ENCODE assay signal across 7 cellular contexts in genomic region chr16:87203060-87203656, GRCh38.
DNase-seq lines count a peak whose midpoint lies in the region; ATAC-seq and TF ChIP-seq lines count a peak whose summit lies in the region.

No MANE protein-coding gene starts in this region.

- TF ChIP-seq CTCF in GM06990 (IDR thresholded peaks at IDR 0.05; ENCODE audit: insufficient read depth, low read length, poor library complexity, severe bottlenecking) = peak; percentile 87

- DNase-seq in GM06990 (ENCODE audit: extremely low read depth, insufficient read length) (peak; percentile 57), M059J (ENCODE audit: low read depth) (peak; percentile 88), UCSD-AML1 (lab: John Stamatoyannopoulos, UW; ENCODE audit: unreplicated experiment) (peak; percentile 80), dermis blood vessel endothelial cell (peak; percentile 88), medulla oblongata (ENCODE audit: extremely low spot score) (peak; percentile 65)
- DNase-seq in stimulated activated naive CD8-positive, alpha-beta T cell treated with anti-CD3 and anti-CD28 coated beads, Interleukin-15, Interleukin-2, amounts not matched to agents 100 U/mL and 50 U/mL, for 24 hours = peak; percentile 68

- ATAC-seq in stimulated activated naive CD8-positive, alpha-beta T cell treated with anti-CD3 and anti-CD28 coated beads, Interleukin-15, Interleukin-2, amounts not matched to agents 100 U/mL and 50 U/mL, for 24 hours = peak; percentile 75
- no peak for ATAC-seq in HG03095 (IDR thresholded peaks at IDR 0.05; ENCODE audit: unreplicated experiment)

- no peak overlapping the region for H3K4me3 ChIP-seq in GM06990 (replicated peaks; ENCODE audit: low read depth, low read length)

- no peaks in the 10 kb centered on the region for H3K36me3 ChIP-seq in GM06990 (ENCODE audit: control insufficient read depth, insufficient read depth, low read length)

- H3K27me3 ChIP-seq in GM06990 (replicated peaks; ENCODE audit: control insufficient read depth, insufficient read depth, low read length) = no peaks in the 10 kb centered on the region; the same call in 1 of the 2 replicates
